Comparison of ENCODE assay signal across 8 cellular contexts in the genomic region with DNA sequence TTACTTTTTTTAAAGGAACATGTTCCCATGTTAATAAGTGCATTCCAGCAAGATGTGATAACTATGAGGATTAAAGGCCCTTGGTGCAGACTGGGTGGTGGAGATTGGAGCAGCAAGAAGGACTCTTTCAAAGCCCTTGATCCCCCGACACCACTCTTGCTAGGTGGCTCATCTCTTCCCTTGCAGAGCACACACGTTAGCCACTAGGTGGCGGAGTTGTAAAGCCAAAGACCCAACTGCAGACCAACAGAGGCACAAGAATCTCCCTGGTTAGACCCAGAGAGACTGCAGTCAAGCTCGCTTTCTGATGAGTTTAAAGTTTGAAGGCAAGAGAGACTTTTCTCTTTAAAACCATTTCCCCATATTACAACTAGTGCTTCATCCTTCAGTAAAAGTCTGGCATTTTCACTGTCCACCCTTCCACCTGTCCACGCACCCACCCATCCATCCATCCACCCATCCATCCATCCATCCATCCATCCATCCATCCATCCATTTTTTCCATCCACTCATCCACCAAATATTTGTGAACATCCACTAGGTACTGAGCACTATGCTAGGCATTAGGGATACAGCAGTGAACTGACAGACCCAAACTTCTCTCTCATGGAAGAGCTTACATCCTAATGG.
DNase-seq lines count a peak whose midpoint lies in the region; ATAC-seq and TF ChIP-seq lines count a peak whose summit lies in the region.

No MANE protein-coding gene starts in this region.

- H3K27me3 Mint-ChIP-seq in type B pancreatic cell: peaks cover 28% of the 10 kb centered on the region

- H4K20me1 ChIP-seq in OCI-LY7 (ENCODE audit: insufficient read depth, low read length): no peaks in the 10 kb centered on the region

- no peak overlapping the region for H3K27ac Mint-ChIP-seq in type B pancreatic cell

- POLR2A ChIA-PET in OCI-LY7 (lab: Charles Lee): interaction anchor here (0.6 kb wide), 1 partner anchor 24 kb away, joined by 4 read pairs; no protein-coding TSS in a partner anchor

- intact Hi-C loops in OCI-LY7 (cut with micrococcal nuclease; ENCODE audit: unreplicated experiment): loop anchor here (1.0 to 5.0 kb wide), 4 partner anchors 496 to 766 kb away; no protein-coding TSS in a partner anchor

- no peak overlapping the region for H3K27ac ChIP-seq in OCI-LY7 (ENCODE audit: low read depth, low read length, poor library complexity, severe bottlenecking)

- no peaks in the 10 kb centered on the region for H3K9me2 ChIP-seq in OCI-LY7 (ENCODE audit: insufficient read depth, low read length)

- H3K79me2 ChIP-seq in OCI-LY7 (ENCODE audit: insufficient read depth, low read depth, low read length): no peaks in the 10 kb centered on the region

- H3K4me3 ChIP-seq in BE2C (ENCODE audit: low read depth, low read length) (no peak overlapping the region), OCI-LY7 (ENCODE audit: low read depth, low read length, poor library complexity, severe bottlenecking) (no peak overlapping the region)

- peaks cover 38% of the 10 kb centered on the region for H3K27me3 ChIP-seq in BE2C

- no peaks in the 10 kb centered on the region for H3K9me3 Mint-ChIP-seq in type B pancreatic cell

- ATAC-seq in GM19035 (IDR thresholded peaks at IDR 0.05; ENCODE audit: unreplicated experiment): peak; percentile 75

- peak; percentile 98 for TF ChIP-seq CTCF in BE2C (IDR thresholded peaks at IDR 0.05; ENCODE audit: low read depth, low read length)
- peak; percentile 92 for TF ChIP-seq CTCF in OCI-LY7 (conservative IDR thresholded peaks at IDR 0.05; ENCODE audit: low read length)
- peak; percentile 94 for TF ChIP-seq CTCF in type B pancreatic cell (conservative IDR thresholded peaks at IDR 0.05)

- H3K36me3 ChIP-seq in BE2C (no peaks in the 10 kb centered on the region), OCI-LY7 (ENCODE audit: insufficient read depth, low read length) (no peaks in the 10 kb centered on the region)

- H3K4me1 ChIP-seq in BE2C: no peaks in the 10 kb centered on the region
- H3K4me1 ChIP-seq in OCI-LY7 (ENCODE audit: insufficient read depth, low read length, poor library complexity, severe bottlenecking): no peaks in the 10 kb centered on the region

- DNase-seq in BE2C (peak; percentile 66), HuH-7 (ENCODE audit: low spot score) (peak; percentile 72), OCI-LY7 (ENCODE audit: low spot score) (peak; percentile 75), activated T-helper 1 cell treated with Interleukin-2 at 50 U/mL for 16 hours (ENCODE audit: low read depth) (peak; percentile 19), fibroblast of the conjunctiva (ENCODE audit: low read depth) (peak; percentile 67), occipital lobe (lab: John Stamatoyannopoulos, UW) (peak; percentile 63), type B pancreatic cell (ENCODE audit: extremely low spot score, unreplicated experiment) (no peak)

- H3K4me1 Mint-ChIP-seq in type B pancreatic cell (ENCODE audit: unreplicated experiment): peaks cover 7% of the 10 kb centered on the region

- H3K4me3 Mint-ChIP-seq in type B pancreatic cell: no peak overlapping the region

- no TSS peak for BruUV-seq in OCI-LY7 (replicated peaks; lab: Mats Ljungman, UMichigan)

- CTCF ChIA-PET in OCI-LY7 (lab: Charles Lee; ENCODE audit: unreplicated experiment): no interaction called here

- no peak overlapping the region for H3K4me2 ChIP-seq in OCI-LY7 (ENCODE audit: low read length)

- no peak overlapping the region for H2AFZ ChIP-seq in OCI-LY7 (ENCODE audit: low read length)

- H3K9me3 ChIP-seq in BE2C (no peaks in the 10 kb centered on the region; the same call in 1 of the 2 replicates), OCI-LY7 (ENCODE audit: low read length) (no peaks in the 10 kb centered on the region)

- no peaks in the 10 kb centered on the region for H3K36me3 Mint-ChIP-seq in type B pancreatic cell
